Comparison of ENCODE assay signal across 16 cellular contexts in genomic region chr2:201256001-201256544, GRCh38. TPM values are rescaled to one million over a fixed set of nuclear protein-coding genes. Genes with fewer than 3 reads are reported as not detected.
DNase-seq lines count a peak whose midpoint lies in the region; ATAC-seq and TF ChIP-seq lines count a peak whose summit lies in the region.
"Had no signal": no experiment of that assay in that cellular context is flagged by ENCODE, and none has a peak within 500 bp of the region (broad histone marks: within the 10 kb centered on the region; RNA-seq: fewer than 3 reads in every experiment).

No MANE protein-coding gene starts in this region.

- H3K27ac ChIP-seq in KOPT-K1 (ENCODE audit: low read depth, low read length, poor library complexity, severe bottlenecking) (peak overlapping the region; percentile 99), psoas muscle (no peak overlapping the region)
- H3K27ac ChIP-seq: 22Rv1, SJSA1, tibial artery had no signal

- H3K4me3 Mint-ChIP-seq in T-helper 1 cell treated with Interleukin-12 subunit alpha and Interleukin-12 subunit beta and Interleukin-4 antibody, amounts not matched to agents 30 μg/mL and 1 μg/mL, for 36 hours: no peak overlapping the region
- H3K4me3 Mint-ChIP-seq in naive B cell: peak overlapping the region in 3 of 8 donors; percentile 25 to 93 (median 91)
- H3K4me3 Mint-ChIP-seq: WTC11 had no signal

- H3K9me3 ChIP-seq in KOPT-K1 (ENCODE audit: insufficient read depth, low read length, poor library complexity, severe bottlenecking): no peaks in the 10 kb centered on the region
- H3K9me3 ChIP-seq in psoas muscle: no peaks in the 10 kb centered on the region
- H3K9me3 ChIP-seq: SJSA1, tibial artery had no signal

- H3K9me3 Mint-ChIP-seq in T-helper 1 cell treated with Interleukin-12 subunit alpha and Interleukin-12 subunit beta and Interleukin-4 antibody, amounts not matched to agents 30 μg/mL and 1 μg/mL, for 36 hours: peaks cover 4% of the 10 kb centered on the region
- peaks cover 0 to 3% of the 10 kb centered on the region in 2 donors for H3K9me3 Mint-ChIP-seq in activated naive CD4-positive, alpha-beta T cell treated with anti-CD3 and anti-CD28 coated beads, Interleukin-2, amount 50 U/mL, for 72 hours
- H3K9me3 Mint-ChIP-seq in naive B cell: no peaks in the 10 kb centered on the region

- ATAC-seq in activated naive CD4-positive, alpha-beta T cell treated with anti-CD3 and anti-CD28 coated beads, Interleukin-2, amount 50 U/mL, for 72 hours: no peak
- ATAC-seq in naive B cell (ENCODE audit: low read depth in 2 of 2) (no peak), psoas muscle (no peak)
- ATAC-seq: WTC11 had no signal

- no peak for TF ChIP-seq CTCF in psoas muscle (IDR thresholded peaks at IDR 0.05)

- no peaks in the 10 kb centered on the region for H3K27me3 Mint-ChIP-seq in T-helper 1 cell treated with Interleukin-12 subunit alpha and Interleukin-12 subunit beta and Interleukin-4 antibody, amounts not matched to agents 30 μg/mL and 1 μg/mL, for 36 hours (ENCODE audit: low read depth)
- H3K27me3 Mint-ChIP-seq in naive B cell: no peaks in the 10 kb centered on the region

- H3K36me3 Mint-ChIP-seq in T-helper 1 cell treated with Interleukin-12 subunit alpha and Interleukin-12 subunit beta and Interleukin-4 antibody, amounts not matched to agents 30 μg/mL and 1 μg/mL, for 36 hours (ENCODE audit: low read depth): peaks cover 23% of the 10 kb centered on the region
- peaks cover 7 to 49% of the 10 kb centered on the region in 2 donors for H3K36me3 Mint-ChIP-seq in activated naive CD4-positive, alpha-beta T cell treated with anti-CD3 and anti-CD28 coated beads, Interleukin-2, amount 50 U/mL, for 72 hours
- no peaks in the 10 kb centered on the region for H3K36me3 Mint-ChIP-seq in naive B cell
- H3K36me3 Mint-ChIP-seq: WTC11 had no signal

- no peak for DNase-seq in T-helper 1 cell
- no peak for DNase-seq in activated naive CD4-positive, alpha-beta T cell treated with anti-CD3 and anti-CD28 coated beads, Interleukin-2, amount 50 U/mL, for 72 hours (ENCODE audit: low spot score in 2 of 2)
- no peak for DNase-seq in naive B cell
- no peak for DNase-seq in NCI-H774 (lab: John Stamatoyannopoulos, UW)
- no peak for DNase-seq in psoas muscle
- no peak for DNase-seq in NCI-H1436 treated with DMSO at 0.1 percent for 48 hours (lab: John Stamatoyannopoulos, UW)
- DNase-seq: activated effector memory CD4-positive, alpha-beta T cell treated with Interleukin-2 at 50 U/mL for 16 hours; hippocampal formation; KBM-7; NCI-H748 treated with DMSO at 0.1 percent for 48 hours; tibial artery had no signal

- H3K36me3 ChIP-seq in KOPT-K1 (ENCODE audit: insufficient read depth, low read length): peaks cover 10% of the 10 kb centered on the region; the same call in 1 of the 2 replicates
- no peaks in the 10 kb centered on the region for H3K36me3 ChIP-seq in psoas muscle (ENCODE audit: insufficient read depth in 1 of 2, low read depth in 1 of 2)
- H3K36me3 ChIP-seq: SJSA1, tibial artery had no signal

- no peaks in the 10 kb centered on the region for H3K4me1 ChIP-seq in psoas muscle

- peak overlapping the region; percentile 97 for H3K27ac Mint-ChIP-seq in T-helper 1 cell treated with Interleukin-12 subunit alpha and Interleukin-12 subunit beta and Interleukin-4 antibody, amounts not matched to agents 30 μg/mL and 1 μg/mL, for 36 hours
- H3K27ac Mint-ChIP-seq in activated naive CD4-positive, alpha-beta T cell treated with anti-CD3 and anti-CD28 coated beads, Interleukin-2, amount 50 U/mL, for 72 hours: peak overlapping the region; percentile 98 to 99
- peak overlapping the region in 4 of 6 donors; percentile 98 to 100 (median 100) for H3K27ac Mint-ChIP-seq in naive B cell
- H3K27ac Mint-ChIP-seq: WTC11 had no signal

- 81 to 97% (median 92%) methylated on average over 3 of the region's 3 CpGs for WGBS in psoas muscle, 3 donors

- H3K27me3 ChIP-seq in psoas muscle (ENCODE audit: insufficient read depth in 3 of 3, low read length in 2 of 3): no peaks in the 10 kb centered on the region
- H3K27me3 ChIP-seq: SJSA1, tibial artery had no signal

- no peak overlapping the region for H3K4me3 ChIP-seq in psoas muscle
- H3K4me3 ChIP-seq: SJSA1, tibial artery had no signal

- H3K4me1 Mint-ChIP-seq in T-helper 1 cell treated with Interleukin-12 subunit alpha and Interleukin-12 subunit beta and Interleukin-4 antibody, amounts not matched to agents 30 μg/mL and 1 μg/mL, for 36 hours (ENCODE audit: low read depth): peaks cover 57% of the 10 kb centered on the region
- H3K4me1 Mint-ChIP-seq in naive B cell: peaks cover 40 to 87% (median 65%) of the 10 kb centered on the region in 3 donors

- intact Hi-C loops in psoas muscle (cut with DNase I): no loop called here

RNA-seq across cellular contexts. Expression of gene CASP8, which starts 4.3 kb away (rescaled TPM):
- total RNA-seq in activated naive CD4-positive, alpha-beta T cell treated with anti-CD3 and anti-CD28 coated beads, Interleukin-2, amount 50 U/mL, for 72 hours: 10 to 100 TPM; 40.4 to 74.3 TPM
- polyA plus RNA-seq in naive B cell (ENCODE audit: low read depth in 6 of 6): 10 to 100 TPM; 16.7 to 49.6 (median 31.2) TPM
- total RNA-seq in psoas muscle: 1 to 10 TPM; 2.3 to 3.5 (median 3.0) TPM
- polyA plus RNA-seq in psoas muscle: 1 to 10 TPM in 2 of 3 donors, under 1 TPM in 1; 0.87 to 1.3 (median 1.2) TPM

Comparison
In these comparisons a context has a peak if more than half of its experiments do, and no peak if none do; other contexts are left out.
1. RNA of gene CASP8, which starts 4.3 kb away (total RNA-seq): 40.4 to 74.3 TPM in activated naive CD4-positive, alpha-beta T cell treated with anti-CD3 and anti-CD28 coated beads, Interleukin-2, amount 50 U/mL, for 72 hours; 2.3 to 3.5 TPM in psoas muscle; every median in the first group is over 4 times any median in the second.
2. Peak in every context shown above with its lines, with median percentiles within 50 percentile points of each other: H3K27ac Mint-ChIP-seq.